15 cellular contexts compared by ENCODE assay signal in genomic region chr7:156560075-156560474, GRCh38.
DNase-seq lines count a peak whose midpoint lies in the region; ATAC-seq, FAIRE-seq and TF ChIP-seq lines count a peak whose summit lies in the region.
"Had no signal": no experiment of that assay in that cellular context is flagged by ENCODE, and none has a peak within 500 bp of the region (broad histone marks: within the 10 kb centered on the region; RNA-seq: fewer than 3 reads in every experiment).

No MANE protein-coding gene starts in this region.

- DNase-seq in DMS53 (lab: John Stamatoyannopoulos, UW) (peak; percentile 64), HEK293T (ENCODE audit: extremely low spot score) (peak; percentile 66), SW480 (ENCODE audit: low spot score) (peak; percentile 22), HepG2 (ENCODE audit: low spot score) (peak; percentile 29), NCI-H345 treated with DMSO at 0.1 percent for 48 hours (lab: John Stamatoyannopoulos, UW; ENCODE audit: unreplicated experiment) (no peak), smooth muscle cell (lab: John Stamatoyannopoulos, UW; ENCODE audit: unreplicated experiment) (no peak)
- no peak for DNase-seq in activated T-cell treated with anti-CD3 and anti-CD28 coated beads, Interleukin-2, amount 50 U/mL, for 1 hour
- DNase-seq: activated CD4-positive, alpha-beta T cell treated with anti-CD3 and anti-CD28 coated beads, Interleukin-2, amount 10 ng/mL, durations not matched to agents 24 days and 14 days; body of pancreas; CD4-positive, alpha-beta T cell; left ventricle myocardium superior; NCI-H1436; SW 1271 had no signal

- BruUV-seq in HepG2 (replicated peaks; lab: Mats Ljungman, UMichigan): no TSS peak

- no peak for TF ChIP-seq POLR2A in HepG2 (IDR thresholded peaks at IDR 0.05; ENCODE audit: insufficient read depth in 1 of 2, low read depth in 2 of 2, low read length in 2 of 2)

- WGBS in HepG2 (ENCODE audit: low lambda C conversion rate): 100% methylated on average over 4 of the region's 9 CpGs
- 69% methylated on average over 9 of the region's 9 CpGs for WGBS in smooth muscle cell (ENCODE audit: low lambda C conversion rate)

- H3K36me3 ChIP-seq in HepG2 (replicated peaks in 1 of 2; ENCODE audit: control insufficient read depth in 1 of 2, insufficient read depth in 2 of 2, low read length in 2 of 2) (no peaks in the 10 kb centered on the region), smooth muscle cell (ENCODE audit: low read depth) (no peaks in the 10 kb centered on the region)

- peaks cover 21% of the 10 kb centered on the region for H3K9me3 ChIP-seq in HepG2 (ENCODE audit: low read length)
- H3K9me3 ChIP-seq in smooth muscle cell (replicated peaks; ENCODE audit: low read depth): no peaks in the 10 kb centered on the region

- H3K4me1 ChIP-seq in HepG2 (ENCODE audit: insufficient read depth, low read length) (peaks cover 5% of the 10 kb centered on the region), smooth muscle cell (ENCODE audit: low read depth) (no peaks in the 10 kb centered on the region)
- H3K4me1 ChIP-seq: body of pancreas had no signal

- no peak overlapping the region for H3K4me3 ChIP-seq in HepG2 (replicated peaks in 1 of 3; ENCODE audit: insufficient read depth in 1 of 3, low read depth in 2 of 3, low read length in 3 of 3)
- no peak overlapping the region for H3K4me3 ChIP-seq in smooth muscle cell
- H3K4me3 ChIP-seq: body of pancreas had no signal

- ATAC-seq in HepG2: peak; percentile 90
- ATAC-seq in HG02852 (IDR thresholded peaks at IDR 0.05; ENCODE audit: unreplicated experiment): no peak
- ATAC-seq: activated T-helper 17 cell treated with anti-CD3 and anti-CD28 coated beads, Interleukin-2, amount 50 U/mL, for 72 hours; body of pancreas; left ventricle myocardium superior had no signal

- H3F3A ChIP-seq in smooth muscle cell (ENCODE audit: low read depth): no peaks in the 10 kb centered on the region

- TF ChIP-seq EP300 in HepG2 (IDR thresholded peaks at IDR 0.05; ENCODE audit: low read depth in 2 of 2, low read length in 2 of 2) (no peak), HepG2 (CRISPR knock-in tag; IDR thresholded peaks at IDR 0.05; ENCODE audit: borderline replicate concordance) (no peak)

- TF ChIP-seq CTCF in HepG2 (CRISPR knock-in tag; IDR thresholded peaks at IDR 0.05) (peak; percentile 52), smooth muscle cell (IDR thresholded peaks at IDR 0.05; ENCODE audit: borderline replicate concordance, insufficient read depth, poor library complexity, severe bottlenecking) (no peak)

- in situ Hi-C loops in HepG2 (cut with HindIII; ENCODE audit: extremely low pct_ligation_motif_present, low pct_unique_long_range_greater_than_20kb): no loop called here

- TF ChIP-seq RAD21 in HepG2 (CRISPR knock-in tag; IDR thresholded peaks at IDR 0.05): peak; percentile 35; the same call in 1 of the 2 replicates

- H3K9ac ChIP-seq in HepG2 (ENCODE audit: insufficient read depth, low read depth, low read length) (no peak overlapping the region), smooth muscle cell (ENCODE audit: low read depth) (no peak overlapping the region)

- H3K27me3 ChIP-seq in HepG2 (ENCODE audit: control insufficient read depth in 1 of 2, insufficient read depth in 2 of 2, low read length in 2 of 2) (no peaks in the 10 kb centered on the region), smooth muscle cell (ENCODE audit: low read depth) (no peaks in the 10 kb centered on the region)
- H3K27me3 ChIP-seq: body of pancreas had no signal

- H3K4me2 ChIP-seq in HepG2 (ENCODE audit: low read depth, low read length) (no peak overlapping the region), smooth muscle cell (no peak overlapping the region)

- H3K79me2 ChIP-seq in HepG2 (ENCODE audit: insufficient read depth, low read length) (no peaks in the 10 kb centered on the region), smooth muscle cell (ENCODE audit: low read depth) (no peaks in the 10 kb centered on the region)

- FAIRE-seq in HepG2 (lab: Jason Lieb, UNC): no peak

- POLR2A ChIA-PET in HEK293T (lab: Yijun Ruan, JAX) (no interaction called here), HepG2 (lab: Yijun Ruan, JAX) (no interaction called here)

- no peak overlapping the region for H2AFZ ChIP-seq in HepG2 (ENCODE audit: low read length)
- no peak overlapping the region for H2AFZ ChIP-seq in smooth muscle cell (ENCODE audit: low read depth)

- H4K20me1 ChIP-seq in HepG2 (ENCODE audit: insufficient read depth, low read length): no peaks in the 10 kb centered on the region
- H4K20me1 ChIP-seq in smooth muscle cell (ENCODE audit: low read depth): no peaks in the 10 kb centered on the region

- CTCF ChIA-PET in HEK293T (lab: Yijun Ruan, JAX) (interaction anchor here (1.2 kb wide), 1 partner anchor 13 kb away, joined by 3 read pairs; no protein-coding TSS in a partner anchor), HepG2 (lab: Yijun Ruan, JAX; ENCODE audit: low intra/inter-chr PET ratio, low total read pairs) (no interaction called here)

- H3K27ac ChIP-seq in HepG2 (ENCODE audit: extremely low read length, insufficient read depth, low read length) (no peak overlapping the region), smooth muscle cell (ENCODE audit: low read depth) (no peak overlapping the region)
- H3K27ac ChIP-seq: body of pancreas had no signal

- intact Hi-C loops in HepG2 (cut with micrococcal nuclease; ENCODE audit: unreplicated experiment): no loop called here

TF ChIP-seq in HEK293T, 16 proteins besides CTCF, POLR2A, EP300 and RAD21:
- TF ChIP-seq PKNOX1 (IDR thresholded peaks at IDR 0.05) (no peak), NFRKB (IDR thresholded peaks at IDR 0.05) (no peak), BHLHE40 (IDR thresholded peaks at IDR 0.05; ENCODE audit: borderline replicate concordance) (no peak), FOXK2 (IDR thresholded peaks at IDR 0.05) (no peak), CTBP1 (IDR thresholded peaks at IDR 0.05; ENCODE audit: borderline replicate concordance) (no peak), TARDBP (IDR thresholded peaks at IDR 0.05) (no peak), ZNF384 (IDR thresholded peaks at IDR 0.05) (no peak), FOXM1 (IDR thresholded peaks at IDR 0.05; ENCODE audit: borderline replicate concordance) (no peak), SUZ12 (IDR thresholded peaks at IDR 0.05) (no peak), SP1 (IDR thresholded peaks at IDR 0.05) (no peak), L3MBTL2 (conservative IDR thresholded peaks at IDR 0.05) (no peak), ELF4 (IDR thresholded peaks at IDR 0.05) (no peak), HDGF (IDR thresholded peaks at IDR 0.05; ENCODE audit: borderline replicate concordance) (no peak), ARNT (IDR thresholded peaks at IDR 0.05) (no peak), FOXA1 (IDR thresholded peaks at IDR 0.05) (no peak), LEF1 (IDR thresholded peaks at IDR 0.05; ENCODE audit: borderline replicate concordance) (no peak)

TF ChIP-seq in HepG2, 621 proteins besides CTCF, POLR2A, EP300 and RAD21 (continues in another document):
- TF ChIP-seq, protein P1, sequence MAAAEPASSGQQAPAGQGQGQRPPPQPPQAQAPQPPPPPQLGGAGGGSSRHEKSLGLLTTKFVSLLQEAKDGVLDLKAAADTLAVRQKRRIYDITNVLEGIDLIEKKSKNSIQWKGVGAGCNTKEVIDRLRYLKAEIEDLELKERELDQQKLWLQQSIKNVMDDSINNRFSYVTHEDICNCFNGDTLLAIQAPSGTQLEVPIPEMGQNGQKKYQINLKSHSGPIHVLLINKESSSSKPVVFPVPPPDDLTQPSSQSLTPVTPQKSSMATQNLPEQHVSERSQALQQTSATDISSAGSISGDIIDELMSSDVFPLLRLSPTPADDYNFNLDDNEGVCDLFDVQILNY (CRISPR knock-in tag; conservative IDR thresholded peaks at IDR 0.05): no peak
- TF ChIP-seq TOPORS (CRISPR knock-in tag; IDR thresholded peaks at IDR 0.05) (no peak), SMC3 (IDR thresholded peaks at IDR 0.05; ENCODE audit: low read length) (peak; percentile 59), SIN3A (IDR thresholded peaks at IDR 0.05; ENCODE audit: borderline replicate concordance, low read depth, low read length) (no peak), ZNF709 (CRISPR knock-in tag; IDR thresholded peaks at IDR 0.05) (no peak), BCL6 (CRISPR knock-in tag; IDR thresholded peaks at IDR 0.05) (no peak), STAG1 (CRISPR knock-in tag; IDR thresholded peaks at IDR 0.05) (peak; percentile 59), PHF20 (CRISPR knock-in tag; IDR thresholded peaks at IDR 0.05) (no peak), NFE2 (CRISPR knock-in tag; IDR thresholded peaks at IDR 0.05) (no peak)
- TF ChIP-seq, protein P2, sequence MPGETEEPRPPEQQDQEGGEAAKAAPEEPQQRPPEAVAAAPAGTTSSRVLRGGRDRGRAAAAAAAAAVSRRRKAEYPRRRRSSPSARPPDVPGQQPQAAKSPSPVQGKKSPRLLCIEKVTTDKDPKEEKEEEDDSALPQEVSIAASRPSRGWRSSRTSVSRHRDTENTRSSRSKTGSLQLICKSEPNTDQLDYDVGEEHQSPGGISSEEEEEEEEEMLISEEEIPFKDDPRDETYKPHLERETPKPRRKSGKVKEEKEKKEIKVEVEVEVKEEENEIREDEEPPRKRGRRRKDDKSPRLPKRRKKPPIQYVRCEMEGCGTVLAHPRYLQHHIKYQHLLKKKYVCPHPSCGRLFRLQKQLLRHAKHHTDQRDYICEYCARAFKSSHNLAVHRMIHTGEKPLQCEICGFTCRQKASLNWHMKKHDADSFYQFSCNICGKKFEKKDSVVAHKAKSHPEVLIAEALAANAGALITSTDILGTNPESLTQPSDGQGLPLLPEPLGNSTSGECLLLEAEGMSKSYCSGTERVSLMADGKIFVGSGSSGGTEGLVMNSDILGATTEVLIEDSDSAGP (CRISPR knock-in tag; IDR thresholded peaks at IDR 0.05; ENCODE audit: borderline replicate concordance): 0 out of 2 replicates have a peak, but pooled peaks have one; percentile 18

Comparison
In these comparisons a context has a peak if more than half of its experiments do, and no peak if none do; other contexts are left out.
1. DNase-seq: peak in DMS53 (single experiment), HEK293T (single experiment), SW480 (single experiment) and HepG2 (single experiment); none in activated T-cell treated with anti-CD3 and anti-CD28 coated beads, Interleukin-2, amount 50 U/mL, for 1 hour (single experiment), NCI-H345 treated with DMSO at 0.1 percent for 48 hours (single experiment) and smooth muscle cell (single experiment).